Comparison of ENCODE assay signal across 12 cellular contexts in the genomic region with DNA sequence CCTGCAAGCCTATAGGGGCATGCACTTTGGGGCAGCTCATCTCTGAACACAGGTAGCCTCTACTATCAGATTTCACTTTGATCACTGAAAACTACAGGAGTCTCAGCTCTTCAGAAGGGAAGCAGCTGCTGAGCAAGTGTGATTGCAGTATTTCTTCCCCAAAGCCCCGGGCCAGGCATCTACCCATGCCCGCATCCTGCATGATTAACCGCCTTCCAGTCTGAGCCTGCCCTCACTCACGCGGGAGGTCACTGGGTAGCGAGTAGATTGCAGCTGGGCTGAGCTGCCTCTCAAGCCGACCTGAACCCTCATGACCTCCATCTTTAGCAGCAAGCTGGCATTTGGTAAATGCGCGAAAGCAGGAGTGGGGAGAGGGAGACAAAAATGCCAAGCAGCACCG.
DNase-seq lines count a peak whose midpoint lies in the region; ATAC-seq and TF ChIP-seq lines count a peak whose summit lies in the region.
"Had no signal": no experiment of that assay in that cellular context is flagged by ENCODE, and none has a peak within 500 bp of the region (broad histone marks: within the 10 kb centered on the region; RNA-seq: fewer than 3 reads in every experiment).

No MANE protein-coding gene starts in this region.

- peak overlapping the region; percentile 35; the same call in 1 of the 2 replicates for H3K14ac ChIP-seq in H9 (ENCODE audit: insufficient read depth, low read length)

- H3T11ph ChIP-seq in H9 (ENCODE audit: low read length) = no peak overlapping the region

- H3K56ac ChIP-seq in H9 (ENCODE audit: insufficient read length, low read depth, low read length) = no peak overlapping the region

- H3K9me3 ChIP-seq in H9 (ENCODE audit: control insufficient read depth, low read depth, low read length) = no peaks in the 10 kb centered on the region
- no peaks in the 10 kb centered on the region for H3K9me3 ChIP-seq in ascending aorta
- H3K9me3 ChIP-seq in colonic mucosa = no peaks in the 10 kb centered on the region
- no peaks in the 10 kb centered on the region for H3K9me3 ChIP-seq in gastroesophageal sphincter

- no peak overlapping the region for H3K23ac ChIP-seq in H9 (ENCODE audit: insufficient read length, low read depth, low read length)

- H2BK120ac ChIP-seq in H9 (ENCODE audit: low read depth, low read length, poor library complexity, severe bottlenecking) = no peak overlapping the region

- H4K5ac ChIP-seq in H9 (ENCODE audit: insufficient read length, low read depth, low read length) = no peak overlapping the region

- peaks cover 27 to 30% of the 10 kb centered on the region in 2 experiments for H3K4me1 Mint-ChIP-seq in H9

- H3K4me1 ChIP-seq in H9 (ENCODE audit: insufficient read depth, low read length) (peaks cover 7% of the 10 kb centered on the region; the same call in 1 of the 2 replicates), ascending aorta (peaks cover 3 to 20% of the 10 kb centered on the region in 2 donors), colonic mucosa (no peaks in the 10 kb centered on the region), gastroesophageal sphincter (peaks cover 0 to 33% (median 0%) of the 10 kb centered on the region in 3 donors)

- H2BK5ac ChIP-seq in H9 (ENCODE audit: insufficient read length, low read length) = no peak overlapping the region

- TF ChIP-seq CTCF in H9 (conservative IDR thresholded peaks at IDR 0.05) = no peak
- TF ChIP-seq CTCF in ascending aorta (IDR thresholded peaks at IDR 0.05) = no peak
- no peak for TF ChIP-seq CTCF in colonic mucosa (IDR thresholded peaks at IDR 0.05)
- no peak for TF ChIP-seq CTCF in gastroesophageal sphincter (IDR thresholded peaks at IDR 0.05)

- DNase-seq in A172 (ENCODE audit: low spot score) = peak; percentile 65
- no peak for DNase-seq in H9
- no peak for DNase-seq in ascending aorta (ENCODE audit: low spot score in 2 of 2)
- peak; percentile 85 for DNase-seq in left kidney (ENCODE audit: low read depth, low spot score)
- DNase-seq in colonic mucosa = no peak
- DNase-seq in central memory CD4-positive, alpha-beta T cell = no peak
- no peak for DNase-seq in NCI-H2107 (lab: John Stamatoyannopoulos, UW)
- DNase-seq: activated naive CD8-positive, alpha-beta T cell treated with anti-CD3 and anti-CD28 coated beads, Interleukin-2, amount 50 U/mL, for 24 hours; small intestine had no signal

- no peaks in the 10 kb centered on the region for H3K79me2 ChIP-seq in H9 (ENCODE audit: insufficient read depth, low read length)

- H3K9me3 Mint-ChIP-seq in H9 = no peaks in the 10 kb centered on the region
- H3K9me3 Mint-ChIP-seq: activated naive CD8-positive, alpha-beta T cell treated with anti-CD3 and anti-CD28 coated beads, Interleukin-2, amount 50 U/mL, for 24 hours; mesothelial cell of epicardium had no signal

- no peaks in the 10 kb centered on the region for H4K20me1 ChIP-seq in H9 (ENCODE audit: control insufficient read depth, insufficient read depth, insufficient read length)

- H3K4me3 Mint-ChIP-seq in H9 = no peak overlapping the region
- H3K4me3 Mint-ChIP-seq: activated naive CD8-positive, alpha-beta T cell treated with anti-CD3 and anti-CD28 coated beads, Interleukin-2, amount 50 U/mL, for 24 hours; mesothelial cell of epicardium had no signal

- H3K9ac ChIP-seq in H9 (ENCODE audit: extremely low read depth, insufficient read length, low read length) (no peak overlapping the region), colonic mucosa (ENCODE audit: low read depth in 2 of 2, low read length in 2 of 2) (no peak overlapping the region)

- no CpG with 5 or more reads among the region's 10 CpGs for WGBS in H9 (ENCODE audit: extremely low coverage, insufficient read length, low lambda C conversion rate)
- 40 to 61% methylated on average over 2 to 6 of the region's 10 CpGs for WGBS in gastroesophageal sphincter (ENCODE audit: low coverage in 1 of 2), 2 donors

- no peak overlapping the region for H3K4me3 ChIP-seq in ascending aorta
- no peak overlapping the region for H3K4me3 ChIP-seq in colonic mucosa
- H3K4me3 ChIP-seq in gastroesophageal sphincter = no peak overlapping the region

- H3K18ac ChIP-seq in H9 (ENCODE audit: insufficient read length, low read depth, low read length) = no peak overlapping the region

- no peaks in the 10 kb centered on the region for H3K36me3 Mint-ChIP-seq in H9 (ENCODE audit: insufficient read depth in 1 of 3, low read depth in 3 of 3)
- H3K36me3 Mint-ChIP-seq: mesothelial cell of epicardium had no signal

- intact Hi-C loops in ascending aorta (cut with DNase I) (loop anchor here (5.0 to 10.0 kb wide), 4 partner anchors 158 to 348 kb away; no protein-coding TSS in a partner anchor), colonic mucosa (cut with DNase I) (no loop called here)

- H3K36me3 ChIP-seq in ascending aorta (no peaks in the 10 kb centered on the region), colonic mucosa (no peaks in the 10 kb centered on the region), gastroesophageal sphincter (no peaks in the 10 kb centered on the region)

- no peak for TF ChIP-seq POLR2A in gastroesophageal sphincter (IDR thresholded peaks at IDR 0.05)

- no peak overlapping the region for H3K4ac ChIP-seq in H9 (ENCODE audit: low read depth, low read length)

- H2BK15ac ChIP-seq in H9 (ENCODE audit: low read depth, low read length) = no peak overlapping the region

- no peak overlapping the region for H3K27ac Mint-ChIP-seq in H9
- H3K27ac Mint-ChIP-seq: activated naive CD8-positive, alpha-beta T cell treated with anti-CD3 and anti-CD28 coated beads, Interleukin-2, amount 50 U/mL, for 24 hours; mesothelial cell of epicardium had no signal

- H4K8ac ChIP-seq in H9 (replicated peaks; ENCODE audit: insufficient read length, low read depth, low read length) = no peak overlapping the region

- H3K27me3 Mint-ChIP-seq in H9 (ENCODE audit: low read depth) = peaks cover 2% of the 10 kb centered on the region; the same call in 1 of the 2 replicates

- H2BK12ac ChIP-seq in H9 (ENCODE audit: insufficient read length, low read depth, low read length) = no peak overlapping the region

- no peak for TF ChIP-seq EP300 in gastroesophageal sphincter (IDR thresholded peaks at IDR 0.05)

- H3K27ac ChIP-seq in H9 (ENCODE audit: insufficient read length, low read depth, low read length) (no peak overlapping the region), ascending aorta (peak overlapping the region; percentile 55 to 75), colonic mucosa (no peak overlapping the region), gastroesophageal sphincter (peak overlapping the region in 2 of 4 donors; percentile 8 to 20)
- H3K27ac ChIP-seq: HL-60 had no signal

- no peak overlapping the region for H2BK20ac ChIP-seq in H9 (ENCODE audit: low read depth, low read length, poor library complexity, severe bottlenecking)

- no peak overlapping the region for H3K4me2 ChIP-seq in H9 (ENCODE audit: insufficient read depth, insufficient read length, low read length)

- H3K23me2 ChIP-seq in H9 (ENCODE audit: insufficient read length, low read depth, low read length, poor library complexity, severe bottlenecking) = no peaks in the 10 kb centered on the region

- no peak overlapping the region for H4K91ac ChIP-seq in H9 (ENCODE audit: insufficient read length, low read depth, low read length)

- H3K27me3 ChIP-seq in H9 (ENCODE audit: insufficient read depth, low read length) (no peaks in the 10 kb centered on the region), ascending aorta (no peaks in the 10 kb centered on the region), colonic mucosa (no peaks in the 10 kb centered on the region), gastroesophageal sphincter (no peaks in the 10 kb centered on the region)

- ATAC-seq in gastroesophageal sphincter = no peak
- ATAC-seq: activated naive CD8-positive, alpha-beta T cell treated with anti-CD3 and anti-CD28 coated beads, Interleukin-2, amount 50 U/mL, for 24 hours had no signal

- no peaks in the 10 kb centered on the region for H3K79me1 ChIP-seq in H9 (ENCODE audit: insufficient read depth, low read depth, low read length, poor library complexity, severe bottlenecking)

- H2AK5ac ChIP-seq in H9 (ENCODE audit: insufficient read length, low read length) = no peak overlapping the region

- no peak overlapping the region for H2AFZ ChIP-seq in H9 (ENCODE audit: low read length)

Comparison
In these comparisons a context has a peak if more than half of its experiments do, and no peak if none do; other contexts are left out.
1. DNase-seq: peak in A172 (single experiment) and left kidney (single experiment); none in H9 (single experiment), ascending aorta (0 of 2), colonic mucosa (single experiment), central memory CD4-positive, alpha-beta T cell (single experiment) and NCI-H2107 (single experiment).
2. H3K27ac ChIP-seq: peak in ascending aorta (2 of 2); none in H9 (single experiment) and colonic mucosa (single experiment).